23 cellular contexts compared by ENCODE assay signal in the genomic region with DNA sequence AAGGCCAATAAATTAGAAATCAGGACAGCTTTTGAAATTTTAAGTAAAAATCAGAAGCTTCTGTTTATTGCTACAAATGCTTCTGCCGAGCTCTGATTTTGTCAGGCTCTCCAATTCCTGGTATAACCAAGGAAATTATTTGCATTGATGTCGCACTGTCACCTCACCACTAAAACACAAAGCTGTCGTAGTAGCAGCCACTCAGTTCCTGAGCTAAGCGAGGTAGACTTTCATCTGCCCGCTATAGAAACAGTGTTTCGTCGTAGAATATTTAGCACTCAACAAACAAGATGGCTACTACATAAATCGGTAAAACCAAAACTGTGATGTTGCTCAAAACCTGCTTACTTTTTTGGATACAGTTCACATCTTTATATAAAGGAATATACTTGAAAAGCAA.
DNase-seq lines count a peak whose midpoint lies in the region; ATAC-seq and TF ChIP-seq lines count a peak whose summit lies in the region.
"Had no signal": no experiment of that assay in that cellular context is flagged by ENCODE, and none has a peak within 500 bp of the region (broad histone marks: within the 10 kb centered on the region; RNA-seq: fewer than 3 reads in every experiment).

No MANE protein-coding gene starts in this region.

- no peak overlapping the region for H3K27ac ChIP-seq in IMR-90 (ENCODE audit: insufficient read depth, low read length)
- H3K27ac ChIP-seq in colonic mucosa: no peak overlapping the region
- H3K27ac ChIP-seq in OCI-LY7 (ENCODE audit: low read depth, low read length, poor library complexity, severe bottlenecking): no peak overlapping the region
- H3K27ac ChIP-seq: SJSA1, uterus had no signal

- peaks cover 4% of the 10 kb centered on the region; the same call in 1 of the 2 replicates for H3K4me1 ChIP-seq in IMR-90 (ENCODE audit: control insufficient read depth, insufficient read depth, low read length)
- H3K4me1 ChIP-seq in colonic mucosa: no peaks in the 10 kb centered on the region
- no peaks in the 10 kb centered on the region for H3K4me1 ChIP-seq in OCI-LY7 (ENCODE audit: insufficient read depth, low read length, poor library complexity, severe bottlenecking)
- H3K4me1 ChIP-seq: uterus had no signal

- H3K79me2 ChIP-seq in OCI-LY7 (ENCODE audit: insufficient read depth, low read depth, low read length): no peaks in the 10 kb centered on the region

- no TSS peak for BruUV-seq in IMR-90 (replicated peaks; lab: Mats Ljungman, UMichigan)
- BruUV-seq in OCI-LY7 (replicated peaks; lab: Mats Ljungman, UMichigan): no TSS peak

- TF ChIP-seq POLR2A in IMR-90 (IDR thresholded peaks at IDR 0.05; ENCODE audit: low read depth, low read length): no peak

- H2BK20ac ChIP-seq in IMR-90 (ENCODE audit: low read depth, low read length): no peak overlapping the region

- H3K56ac ChIP-seq in IMR-90 (ENCODE audit: extremely low read depth, insufficient read depth, low read length): no peak overlapping the region

- dilution Hi-C loops in IMR-90 (cut with HindIII; ENCODE audit: low sequenced_read_pairs, unreplicated experiment): no loop called here

- no peaks in the 10 kb centered on the region for H3K27me3 ChIP-seq in IMR-90 (ENCODE audit: control insufficient read depth, insufficient read depth, low read length)
- H3K27me3 ChIP-seq in colonic mucosa: no peaks in the 10 kb centered on the region
- H3K27me3 ChIP-seq: SJSA1, uterus had no signal

- H3K9ac ChIP-seq in IMR-90 (ENCODE audit: low read depth, low read length): no peak overlapping the region
- no peak overlapping the region for H3K9ac ChIP-seq in colonic mucosa (ENCODE audit: low read depth in 2 of 2, low read length in 2 of 2)

- H4K20me1 ChIP-seq in IMR-90 (ENCODE audit: insufficient read depth, low read length) (no peaks in the 10 kb centered on the region), OCI-LY7 (ENCODE audit: insufficient read depth, low read length) (no peaks in the 10 kb centered on the region)

- no peak overlapping the region for H3K14ac ChIP-seq in IMR-90 (replicated peaks; ENCODE audit: low read depth, low read length)

- H3K9me3 ChIP-seq in IMR-90 (ENCODE audit: control insufficient read depth, insufficient read depth, low read length) (no peaks in the 10 kb centered on the region), colonic mucosa (no peaks in the 10 kb centered on the region), OCI-LY7 (ENCODE audit: low read length) (no peaks in the 10 kb centered on the region)
- H3K9me3 ChIP-seq: A549, SJSA1, uterus had no signal

- peak overlapping the region; percentile 63; the same call in 1 of the 2 replicates for H2AK5ac ChIP-seq in IMR-90 (ENCODE audit: low read depth, low read length)

- H3K4me3 Mint-ChIP-seq in activated CD8-positive, alpha-beta memory T cell treated with anti-CD3 and anti-CD28 coated beads, Interleukin-2, amount 10 ng/mL, durations not matched to agents 7 days and 5 days: peak overlapping the region; percentile 52
- H3K4me3 Mint-ChIP-seq in activated T-helper 17 cell treated with anti-CD3 and anti-CD28 coated beads, Interleukin-2, amount 50 U/mL, for 72 hours: peak overlapping the region; percentile 81
- no peak overlapping the region for H3K4me3 Mint-ChIP-seq in natural killer cell

- in situ Hi-C loops in IMR-90 (cut with MboI; ENCODE audit: low sequenced_read_pairs): no loop called here

- no peak overlapping the region for H3K23ac ChIP-seq in IMR-90 (ENCODE audit: low read depth, low read length)

- peak overlapping the region in 1 of 2 experiments; percentile 30; a peak in 1 of 4 replicates for H4K8ac ChIP-seq in IMR-90 (ENCODE audit: low read depth in 2 of 2, low read length in 2 of 2)

- H4K91ac ChIP-seq in IMR-90 (ENCODE audit: insufficient read depth, low read depth, low read length): no peak overlapping the region; the same call in 1 of the 2 replicates

- peaks cover 14% of the 10 kb centered on the region for H3K36me3 Mint-ChIP-seq in activated CD8-positive, alpha-beta memory T cell treated with anti-CD3 and anti-CD28 coated beads, Interleukin-2, amount 10 ng/mL, durations not matched to agents 7 days and 5 days
- no peaks in the 10 kb centered on the region for H3K36me3 Mint-ChIP-seq in activated T-helper 17 cell treated with anti-CD3 and anti-CD28 coated beads, Interleukin-2, amount 50 U/mL, for 72 hours (ENCODE audit: low read depth)
- H3K36me3 Mint-ChIP-seq in natural killer cell: no peaks in the 10 kb centered on the region

- peak overlapping the region; percentile 42; the same call in 1 of the 2 replicates for H2BK120ac ChIP-seq in IMR-90 (ENCODE audit: low read depth, low read length)

- H3K36me3 ChIP-seq in IMR-90 (ENCODE audit: control insufficient read depth, insufficient read depth, low read length): no peaks in the 10 kb centered on the region
- H3K36me3 ChIP-seq in colonic mucosa: no peaks in the 10 kb centered on the region
- no peaks in the 10 kb centered on the region for H3K36me3 ChIP-seq in OCI-LY7 (ENCODE audit: insufficient read depth, low read length)
- H3K36me3 ChIP-seq: SJSA1, uterus had no signal

- WGBS in IMR-90 (ENCODE audit: extremely low coverage in 2 of 2, insufficient read length in 1 of 2), 2 experiments: 67% methylated on average over 1 of the region's 8 CpGs; no CpG with 5 or more reads in 1 of the 2 experiments

- peak; percentile 81 for DNase-seq in activated CD8-positive, alpha-beta memory T cell treated with anti-CD3 and anti-CD28 coated beads, Interleukin-2, amount 10 ng/mL, durations not matched to agents 7 days and 5 days
- DNase-seq in activated CD8-positive, alpha-beta memory T cell treated with anti-CD3 and anti-CD28 coated beads, Interleukin-2, amount 50 U/mL, for 4 hours: no peak
- DNase-seq in IMR-90 (no peak), natural killer cell (no peak), colonic mucosa (no peak), SIG-M5 (lab: John Stamatoyannopoulos, UW) (no peak), OCI-LY7 (ENCODE audit: low spot score) (no peak)
- DNase-seq: amniotic stem cell, EL, foreskin fibroblast, H7, hippocampal formation, KG1, MV-4-11, NCI-H187 treated with DMSO at 0.1 percent for 48 hours, NCI-H2227 treated with DMSO at 0.1 percent for 48 hours, NCI-H82, nucleus accumbens, PC-9, uterus had no signal

- H3K9me3 Mint-ChIP-seq in activated CD8-positive, alpha-beta memory T cell treated with anti-CD3 and anti-CD28 coated beads, Interleukin-2, amount 10 ng/mL, durations not matched to agents 7 days and 5 days (ENCODE audit: low read depth): no peaks in the 10 kb centered on the region
- H3K9me3 Mint-ChIP-seq in activated T-helper 17 cell treated with anti-CD3 and anti-CD28 coated beads, Interleukin-2, amount 50 U/mL, for 72 hours: no peaks in the 10 kb centered on the region
- H3K9me3 Mint-ChIP-seq in natural killer cell: no peaks in the 10 kb centered on the region

- H3K27ac Mint-ChIP-seq in activated CD8-positive, alpha-beta memory T cell treated with anti-CD3 and anti-CD28 coated beads, Interleukin-2, amount 10 ng/mL, durations not matched to agents 7 days and 5 days: peak overlapping the region; percentile 92
- peak overlapping the region; percentile 92 for H3K27ac Mint-ChIP-seq in activated T-helper 17 cell treated with anti-CD3 and anti-CD28 coated beads, Interleukin-2, amount 50 U/mL, for 72 hours
- H3K27ac Mint-ChIP-seq in natural killer cell: peak overlapping the region; percentile 60 to 69

- no peak overlapping the region for H2BK15ac ChIP-seq in IMR-90 (ENCODE audit: low read depth, low read length)

- no peak for TF ChIP-seq RAD21 in IMR-90 (IDR thresholded peaks at IDR 0.05; ENCODE audit: low read length)

- no peak overlapping the region for H3K18ac ChIP-seq in IMR-90 (ENCODE audit: low read depth, low read length)

- H2AK9ac ChIP-seq in IMR-90 (replicated peaks; ENCODE audit: low read depth, low read length, poor library complexity): no peak overlapping the region

- H3K9me2 ChIP-seq in OCI-LY7 (ENCODE audit: insufficient read depth, low read length): no peaks in the 10 kb centered on the region

- peak; percentile 80 for ATAC-seq in activated CD8-positive, alpha-beta memory T cell treated with anti-CD3 and anti-CD28 coated beads, Interleukin-2, amount 10 ng/mL, durations not matched to agents 7 days and 5 days
- ATAC-seq in IMR-90 (ENCODE audit: low read depth): no peak
- ATAC-seq in activated T-helper 17 cell treated with anti-CD3 and anti-CD28 coated beads, Interleukin-2, amount 50 U/mL, for 72 hours (replicated peaks): peak; percentile 82
- no peak for ATAC-seq in natural killer cell
- ATAC-seq: A549 had no signal

- H3K4ac ChIP-seq in IMR-90 (ENCODE audit: low read depth, low read length): peak overlapping the region; percentile 76; the same call in 1 of the 2 replicates

- POLR2A ChIA-PET in IMR-90 (lab: Charles Lee; ENCODE audit: unreplicated experiment) (no interaction called here), OCI-LY7 (lab: Charles Lee) (interaction anchor here (1.5 kb wide), 1 partner anchor 12 kb away, joined by 4 read pairs; no protein-coding TSS in a partner anchor)

- H4K5ac ChIP-seq in IMR-90 (ENCODE audit: low read depth, low read length): no peak overlapping the region

- H2AFZ ChIP-seq in IMR-90 (replicated peaks; ENCODE audit: low read length, poor library complexity): no peak overlapping the region
- H2AFZ ChIP-seq in OCI-LY7 (ENCODE audit: low read length): no peak overlapping the region
- H2AFZ ChIP-seq: PC-9 had no signal

- intact Hi-C loops in IMR-90 (cut with micrococcal nuclease): no loop called here
- intact Hi-C loops in natural killer cell (cut with micrococcal nuclease): no loop called here
- intact Hi-C loops in colonic mucosa (cut with DNase I): no loop called here
- intact Hi-C loops in OCI-LY7 (cut with micrococcal nuclease; ENCODE audit: unreplicated experiment): no loop called here

- H2BK5ac ChIP-seq in IMR-90 (ENCODE audit: low read depth, low read length, poor library complexity, severe bottlenecking): no peak overlapping the region

- no peak overlapping the region for H3K4me2 ChIP-seq in IMR-90 (ENCODE audit: low read depth, low read length)
- H3K4me2 ChIP-seq in OCI-LY7 (ENCODE audit: low read length): no peak overlapping the region
- H3K4me2 ChIP-seq: PC-9 had no signal

- H3K79me1 ChIP-seq in IMR-90 (ENCODE audit: low read depth in 1 of 2, low read length in 2 of 2): no peaks in the 10 kb centered on the region

- peaks cover 9% of the 10 kb centered on the region for H3K9me1 ChIP-seq in IMR-90 (ENCODE audit: insufficient read depth, low read length)

- TF ChIP-seq CTCF in IMR-90 (conservative IDR thresholded peaks at IDR 0.05; ENCODE audit: low read depth, low read length): no peak
- TF ChIP-seq CTCF in natural killer cell (IDR thresholded peaks at IDR 0.05): no peak
- TF ChIP-seq CTCF in colonic mucosa (IDR thresholded peaks at IDR 0.05): no peak
- TF ChIP-seq CTCF in OCI-LY7 (conservative IDR thresholded peaks at IDR 0.05; ENCODE audit: low read length): no peak

- CTCF ChIA-PET in activated CD8-positive, alpha-beta memory T cell treated with anti-CD3 and anti-CD28 coated beads, Interleukin-2, amount 10 ng/mL, durations not matched to agents 7 days and 5 days (lab: Charles Lee): interaction anchor here (1.0 to 3.0 kb wide), 5 partner anchors 11 to 498 kb away, joined by 3 to 9 read pairs (median 5); no protein-coding TSS in a partner anchor
- CTCF ChIA-PET in IMR-90 (lab: Yijun Ruan, JAX): no interaction called here
- CTCF ChIA-PET in OCI-LY7 (lab: Charles Lee; ENCODE audit: unreplicated experiment): interaction anchor here (0.5 kb wide), 1 partner anchor 821 kb away, joined by 4 read pairs; no protein-coding TSS in a partner anchor

- H3K4me3 ChIP-seq in IMR-90 (ENCODE audit: insufficient read depth, low read depth, low read length): no peak overlapping the region
- H3K4me3 ChIP-seq in colonic mucosa: no peak overlapping the region
- H3K4me3 ChIP-seq in OCI-LY7 (ENCODE audit: low read depth, low read length, poor library complexity, severe bottlenecking): no peak overlapping the region
- H3K4me3 ChIP-seq: A549, PC-9, SJSA1, uterus had no signal

- H3K4me1 Mint-ChIP-seq in activated CD8-positive, alpha-beta memory T cell treated with anti-CD3 and anti-CD28 coated beads, Interleukin-2, amount 10 ng/mL, durations not matched to agents 7 days and 5 days: peaks cover 47% of the 10 kb centered on the region
- peaks cover 11% of the 10 kb centered on the region for H3K4me1 Mint-ChIP-seq in activated T-helper 17 cell treated with anti-CD3 and anti-CD28 coated beads, Interleukin-2, amount 50 U/mL, for 72 hours
- H3K4me1 Mint-ChIP-seq in natural killer cell: peaks cover 16 to 21% of the 10 kb centered on the region in 2 donors

- no peaks in the 10 kb centered on the region for H3K27me3 Mint-ChIP-seq in activated CD8-positive, alpha-beta memory T cell treated with anti-CD3 and anti-CD28 coated beads, Interleukin-2, amount 10 ng/mL, durations not matched to agents 7 days and 5 days
- H3K27me3 Mint-ChIP-seq in activated T-helper 17 cell treated with anti-CD3 and anti-CD28 coated beads, Interleukin-2, amount 50 U/mL, for 72 hours: no peaks in the 10 kb centered on the region
- H3K27me3 Mint-ChIP-seq in natural killer cell (ENCODE audit: low read depth in 2 of 2): no peaks in the 10 kb centered on the region

Comparison
In these comparisons a context has a peak if more than half of its experiments do, and no peak if none do; other contexts are left out.
1. ATAC-seq: peak in activated CD8-positive, alpha-beta memory T cell treated with anti-CD3 and anti-CD28 coated beads, Interleukin-2, amount 10 ng/mL, durations not matched to agents 7 days and 5 days (single experiment) and activated T-helper 17 cell treated with anti-CD3 and anti-CD28 coated beads, Interleukin-2, amount 50 U/mL, for 72 hours (single experiment); none in IMR-90 (single experiment) and natural killer cell (0 of 3).
2. Peak in every context shown above with its lines, with median percentiles within 50 percentile points of each other: H3K27ac Mint-ChIP-seq.